10 cellular contexts compared by ENCODE assay signal in the genomic region with DNA sequence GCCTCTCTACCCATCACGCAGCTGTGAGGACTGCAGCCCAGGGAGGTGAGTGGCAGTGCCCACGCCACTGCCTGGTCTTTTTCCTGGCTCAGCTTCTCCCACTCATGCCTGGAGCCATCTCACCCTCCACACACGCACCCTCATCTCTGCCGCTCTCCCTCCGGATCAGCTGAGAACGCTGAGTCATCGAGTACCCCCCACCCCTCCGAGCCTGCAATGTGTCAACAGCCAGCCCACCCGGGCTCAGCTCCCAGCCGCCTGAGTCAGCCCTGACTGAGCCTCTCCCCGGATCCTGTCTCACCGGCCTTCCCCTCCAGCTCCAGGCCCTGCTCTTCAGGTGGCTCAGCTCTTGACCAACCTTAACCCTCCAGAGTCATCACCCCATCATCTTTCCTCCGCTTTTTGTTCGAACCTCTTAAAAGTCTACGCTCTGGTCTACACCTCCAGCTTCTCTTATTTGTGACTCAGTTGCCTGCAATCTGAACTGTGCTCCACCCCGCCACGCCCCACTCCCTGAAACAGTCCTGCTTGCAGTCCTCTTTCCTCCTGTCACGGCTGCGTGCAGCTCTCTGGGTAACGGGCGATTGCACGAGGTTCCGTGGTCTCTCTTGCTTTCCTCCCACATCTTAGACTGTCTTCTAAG.
A peak's percentile ranks its signal among the peaks of the same experiment; 100 is the strongest.
DNase-seq lines count a peak whose midpoint lies in the region; ATAC-seq and TF ChIP-seq lines count a peak whose summit lies in the region.
"Had no signal": no experiment of that assay in that cellular context is flagged by ENCODE, and none has a peak within 500 bp of the region (broad histone marks: within the 10 kb centered on the region; RNA-seq: fewer than 3 reads in every experiment).

No MANE protein-coding gene starts in this region.

- intact Hi-C loops in Panc1 (cut with micrococcal nuclease; ENCODE audit: unreplicated experiment) = no loop called here

- POLR2A ChIA-PET in Panc1 (lab: Charles Lee) = no interaction called here

- H3K4me3 ChIP-seq in Panc1 (ENCODE audit: low read depth in 2 of 2, low read length in 2 of 2) = no peak overlapping the region

- CTCF ChIA-PET in Panc1 (lab: Charles Lee) = interaction anchor here (0.6 kb wide), 1 partner anchor 603 kb away, joined by 5 read pairs; no protein-coding TSS in a partner anchor

- no peak for TF ChIP-seq CTCF in Panc1 (IDR thresholded peaks at IDR 0.05)

- in situ Hi-C loops in Panc1 (cut with HindIII; ENCODE audit: low pct_unique_long_range_greater_than_20kb, low sequenced_read_pairs) = no loop called here

- H3K36me3 ChIP-seq in Panc1 (ENCODE audit: control insufficient read depth, insufficient read depth, low read length) = no peaks in the 10 kb centered on the region

- H3K27ac ChIP-seq in Panc1 (ENCODE audit: low read length) = no peak overlapping the region

- H3K9me3 ChIP-seq in Panc1 (ENCODE audit: control insufficient read depth, insufficient read depth, low read depth, low read length) = no peaks in the 10 kb centered on the region

- DNase-seq in AG20443 (ENCODE audit: low spot score) (peak; percentile 91), Panc1 (ENCODE audit: low read depth, low spot score) (no peak), fibroblast of gingiva (ENCODE audit: low read depth) (peak; percentile 73), occipital lobe (lab: John Stamatoyannopoulos, UW) (peak; percentile 70), KG1 (lab: John Stamatoyannopoulos, UW) (no peak), OCI-M2 (lab: John Stamatoyannopoulos, UW; ENCODE audit: unreplicated experiment) (no peak), DMS53 (lab: John Stamatoyannopoulos, UW) (no peak), RPMI8226 (no peak)
- DNase-seq: activated CD8-positive, alpha-beta memory T cell treated with anti-CD3 and anti-CD28 coated beads for 24 hours; foreskin melanocyte had no signal

- H3K4me1 ChIP-seq in Panc1 (ENCODE audit: control insufficient read depth, insufficient read depth, low read length) = peaks cover 9% of the 10 kb centered on the region

- peak; percentile 77 for ATAC-seq in Panc1

- H3K27me3 ChIP-seq in Panc1 (ENCODE audit: control insufficient read depth, insufficient read depth, low read length) = no peaks in the 10 kb centered on the region

- no TSS peak for BruUV-seq in Panc1 (replicated peaks; lab: Mats Ljungman, UMichigan)

Comparison
In these comparisons a context has a peak if more than half of its experiments do, and no peak if none do; other contexts are left out.
1. DNase-seq: peak in AG20443 (single experiment), fibroblast of gingiva (single experiment) and occipital lobe (single experiment); none in Panc1 (single experiment), KG1 (single experiment), OCI-M2 (single experiment), DMS53 (single experiment) and RPMI8226 (single experiment).